In the genomic region with DNA sequence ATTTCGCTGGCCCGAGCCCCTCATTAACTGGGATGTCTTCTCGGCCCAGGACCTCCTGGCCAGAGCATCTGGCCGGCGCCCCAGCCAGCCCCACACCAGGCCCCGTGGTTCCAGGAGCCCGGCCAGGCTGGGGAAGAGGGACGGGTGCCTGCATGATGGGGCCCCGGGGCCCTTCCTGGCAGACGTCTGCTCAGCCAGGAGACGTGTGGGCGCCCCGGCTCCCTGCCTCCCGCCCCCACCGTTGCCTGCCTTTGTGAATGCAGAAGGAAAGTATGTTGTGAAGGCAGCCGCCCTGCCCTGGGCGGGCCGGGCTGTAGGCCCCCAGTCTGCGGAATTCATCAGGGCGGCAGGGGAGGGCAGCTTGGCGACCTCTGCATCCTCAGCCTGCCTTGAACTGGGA, we compare ENCODE assay signal across 1 cellular context.
TF ChIP-seq lines count a peak whose summit lies in the region.

No MANE protein-coding gene starts in this region.

TF ChIP-seq in K562, 482 proteins besides CTCF, POLR2A, EP300 and RAD21:
- TF ChIP-seq FOXM1 (IDR thresholded peaks at IDR 0.05; ENCODE audit: low read depth): no peak
- TF ChIP-seq FOXM1 (CRISPR knock-in tag; IDR thresholded peaks at IDR 0.05; ENCODE audit: low read depth): no peak
- TF ChIP-seq GATA2 (CRISPR knock-in tag; IDR thresholded peaks at IDR 0.05): no peak
- no peak for TF ChIP-seq KDM1A (IDR thresholded peaks at IDR 0.05)
- TF ChIP-seq ZNF431 (CRISPR knock-in tag; IDR thresholded peaks at IDR 0.05): no peak
- TF ChIP-seq, protein P1, sequence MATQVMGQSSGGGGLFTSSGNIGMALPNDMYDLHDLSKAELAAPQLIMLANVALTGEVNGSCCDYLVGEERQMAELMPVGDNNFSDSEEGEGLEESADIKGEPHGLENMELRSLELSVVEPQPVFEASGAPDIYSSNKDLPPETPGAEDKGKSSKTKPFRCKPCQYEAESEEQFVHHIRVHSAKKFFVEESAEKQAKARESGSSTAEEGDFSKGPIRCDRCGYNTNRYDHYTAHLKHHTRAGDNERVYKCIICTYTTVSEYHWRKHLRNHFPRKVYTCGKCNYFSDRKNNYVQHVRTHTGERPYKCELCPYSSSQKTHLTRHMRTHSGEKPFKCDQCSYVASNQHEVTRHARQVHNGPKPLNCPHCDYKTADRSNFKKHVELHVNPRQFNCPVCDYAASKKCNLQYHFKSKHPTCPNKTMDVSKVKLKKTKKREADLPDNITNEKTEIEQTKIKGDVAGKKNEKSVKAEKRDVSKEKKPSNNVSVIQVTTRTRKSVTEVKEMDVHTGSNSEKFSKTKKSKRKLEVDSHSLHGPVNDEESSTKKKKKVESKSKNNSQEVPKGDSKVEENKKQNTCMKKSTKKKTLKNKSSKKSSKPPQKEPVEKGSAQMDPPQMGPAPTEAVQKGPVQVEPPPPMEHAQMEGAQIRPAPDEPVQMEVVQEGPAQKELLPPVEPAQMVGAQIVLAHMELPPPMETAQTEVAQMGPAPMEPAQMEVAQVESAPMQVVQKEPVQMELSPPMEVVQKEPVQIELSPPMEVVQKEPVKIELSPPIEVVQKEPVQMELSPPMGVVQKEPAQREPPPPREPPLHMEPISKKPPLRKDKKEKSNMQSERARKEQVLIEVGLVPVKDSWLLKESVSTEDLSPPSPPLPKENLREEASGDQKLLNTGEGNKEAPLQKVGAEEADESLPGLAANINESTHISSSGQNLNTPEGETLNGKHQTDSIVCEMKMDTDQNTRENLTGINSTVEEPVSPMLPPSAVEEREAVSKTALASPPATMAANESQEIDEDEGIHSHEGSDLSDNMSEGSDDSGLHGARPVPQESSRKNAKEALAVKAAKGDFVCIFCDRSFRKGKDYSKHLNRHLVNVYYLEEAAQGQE (CRISPR knock-in tag; IDR thresholded peaks at IDR 0.05; ENCODE audit: low read depth): no peak
- TF ChIP-seq, protein P2, sequence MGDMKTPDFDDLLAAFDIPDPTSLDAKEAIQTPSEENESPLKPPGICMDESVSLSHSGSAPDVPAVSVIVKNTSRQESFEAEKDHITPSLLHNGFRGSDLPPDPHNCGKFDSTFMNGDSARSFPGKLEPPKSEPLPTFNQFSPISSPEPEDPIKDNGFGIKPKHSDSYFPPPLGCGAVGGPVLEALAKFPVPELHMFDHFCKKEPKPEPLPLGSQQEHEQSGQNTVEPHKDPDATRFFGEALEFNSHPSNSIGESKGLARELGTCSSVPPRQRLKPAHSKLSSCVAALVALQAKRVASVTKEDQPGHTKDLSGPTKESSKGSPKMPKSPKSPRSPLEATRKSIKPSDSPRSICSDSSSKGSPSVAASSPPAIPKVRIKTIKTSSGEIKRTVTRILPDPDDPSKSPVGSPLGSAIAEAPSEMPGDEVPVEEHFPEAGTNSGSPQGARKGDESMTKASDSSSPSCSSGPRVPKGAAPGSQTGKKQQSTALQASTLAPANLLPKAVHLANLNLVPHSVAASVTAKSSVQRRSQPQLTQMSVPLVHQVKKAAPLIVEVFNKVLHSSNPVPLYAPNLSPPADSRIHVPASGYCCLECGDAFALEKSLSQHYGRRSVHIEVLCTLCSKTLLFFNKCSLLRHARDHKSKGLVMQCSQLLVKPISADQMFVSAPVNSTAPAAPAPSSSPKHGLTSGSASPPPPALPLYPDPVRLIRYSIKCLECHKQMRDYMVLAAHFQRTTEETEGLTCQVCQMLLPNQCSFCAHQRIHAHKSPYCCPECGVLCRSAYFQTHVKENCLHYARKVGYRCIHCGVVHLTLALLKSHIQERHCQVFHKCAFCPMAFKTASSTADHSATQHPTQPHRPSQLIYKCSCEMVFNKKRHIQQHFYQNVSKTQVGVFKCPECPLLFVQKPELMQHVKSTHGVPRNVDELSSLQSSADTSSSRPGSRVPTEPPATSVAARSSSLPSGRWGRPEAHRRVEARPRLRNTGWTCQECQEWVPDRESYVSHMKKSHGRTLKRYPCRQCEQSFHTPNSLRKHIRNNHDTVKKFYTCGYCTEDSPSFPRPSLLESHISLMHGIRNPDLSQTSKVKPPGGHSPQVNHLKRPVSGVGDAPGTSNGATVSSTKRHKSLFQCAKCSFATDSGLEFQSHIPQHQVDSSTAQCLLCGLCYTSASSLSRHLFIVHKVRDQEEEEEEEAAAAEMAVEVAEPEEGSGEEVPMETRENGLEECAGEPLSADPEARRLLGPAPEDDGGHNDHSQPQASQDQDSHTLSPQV (IDR thresholded peaks at IDR 0.05): no peak
- TF ChIP-seq, protein P3, sequence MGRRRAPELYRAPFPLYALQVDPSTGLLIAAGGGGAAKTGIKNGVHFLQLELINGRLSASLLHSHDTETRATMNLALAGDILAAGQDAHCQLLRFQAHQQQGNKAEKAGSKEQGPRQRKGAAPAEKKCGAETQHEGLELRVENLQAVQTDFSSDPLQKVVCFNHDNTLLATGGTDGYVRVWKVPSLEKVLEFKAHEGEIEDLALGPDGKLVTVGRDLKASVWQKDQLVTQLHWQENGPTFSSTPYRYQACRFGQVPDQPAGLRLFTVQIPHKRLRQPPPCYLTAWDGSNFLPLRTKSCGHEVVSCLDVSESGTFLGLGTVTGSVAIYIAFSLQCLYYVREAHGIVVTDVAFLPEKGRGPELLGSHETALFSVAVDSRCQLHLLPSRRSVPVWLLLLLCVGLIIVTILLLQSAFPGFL (CRISPR knock-in tag; IDR thresholded peaks at IDR 0.05): no peak
- TF ChIP-seq SMAD4 (CRISPR knock-in tag; conservative IDR thresholded peaks at IDR 0.05): no peak
- TF ChIP-seq, protein P4, sequence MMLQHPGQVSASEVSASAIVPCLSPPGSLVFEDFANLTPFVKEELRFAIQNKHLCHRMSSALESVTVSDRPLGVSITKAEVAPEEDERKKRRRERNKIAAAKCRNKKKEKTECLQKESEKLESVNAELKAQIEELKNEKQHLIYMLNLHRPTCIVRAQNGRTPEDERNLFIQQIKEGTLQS (IDR thresholded peaks at IDR 0.05): no peak
- TF ChIP-seq, protein P4 (CRISPR knock-in tag; conservative IDR thresholded peaks at IDR 0.05): no peak
- no peak for TF ChIP-seq ZNF184 (CRISPR knock-in tag; IDR thresholded peaks at IDR 0.05)
- no peak for TF ChIP-seq KAT2B (IDR thresholded peaks at IDR 0.05; ENCODE audit: low read depth, low read length)
- no peak for TF ChIP-seq RBM39 (optimal IDR thresholded peaks at IDR 0.05; ENCODE audit: low read depth, low read length)
